9 cellular contexts compared by ENCODE assay signal in genomic region chr2:239298126-239298804, GRCh38.
A peak's percentile ranks its signal among the peaks of the same experiment; 100 is the strongest.
DNase-seq lines count a peak whose midpoint lies in the region; ATAC-seq and TF ChIP-seq lines count a peak whose summit lies in the region.
"Had no signal": no experiment of that assay in that cellular context is flagged by ENCODE, and none has a peak within 500 bp of the region (broad histone marks: within the 10 kb centered on the region; RNA-seq: fewer than 3 reads in every experiment).

No MANE protein-coding gene starts in this region.

- peak overlapping the region; percentile 12 for H3K27ac Mint-ChIP-seq in endodermal cell

- no peaks in the 10 kb centered on the region for H3K36me3 ChIP-seq in DOHH2 (ENCODE audit: control insufficient read depth, low read length)
- no peaks in the 10 kb centered on the region for H3K36me3 ChIP-seq in endodermal cell (ENCODE audit: control insufficient read depth, insufficient read depth, low read length)
- H3K36me3 ChIP-seq in Karpas-422 (ENCODE audit: insufficient read depth, low read length), result no peaks in the 10 kb centered on the region

- no peak for TF ChIP-seq CTCF in DOHH2 (IDR thresholded peaks at IDR 0.05; ENCODE audit: low read depth, low read length, poor library complexity, severe bottlenecking)
- no peak for TF ChIP-seq CTCF in endodermal cell (conservative IDR thresholded peaks at IDR 0.05)

- no peaks in the 10 kb centered on the region for H3K79me2 ChIP-seq in DOHH2 (ENCODE audit: control insufficient read depth, low read length)
- H3K79me2 ChIP-seq in Karpas-422 (ENCODE audit: low read length), result no peaks in the 10 kb centered on the region

- DNase-seq in activated CD4-positive, alpha-beta T cell treated with anti-CD3 and anti-CD28 coated beads for 48 hours, result peak; percentile 82
- DNase-seq in endodermal cell (peak; percentile 26), caudate nucleus (lab: John Stamatoyannopoulos, UW) (no peak), Karpas-422 (no peak), EL (no peak)
- DNase-seq in stimulated activated CD4-positive, alpha-beta T cell treated with anti-CD3 and anti-CD28 coated beads, Interleukin-4, amount 100 ng/mL, for 24 hours, result peak; percentile 77
- DNase-seq: NCI-H524 treated with DMSO at 0.1 percent for 48 hours had no signal

- no peak for ATAC-seq in GM21825 (IDR thresholded peaks at IDR 0.05; ENCODE audit: unreplicated experiment)

- H4K20me1 ChIP-seq in DOHH2 (ENCODE audit: control insufficient read depth, insufficient read depth, low read depth, low read length) (peaks cover 38% of the 10 kb centered on the region), Karpas-422 (ENCODE audit: insufficient read depth, low read depth, low read length) (peaks cover 57% of the 10 kb centered on the region)

- no peaks in the 10 kb centered on the region for H3K9me3 Mint-ChIP-seq in endodermal cell

- no peak overlapping the region for H2AFZ ChIP-seq in Karpas-422 (ENCODE audit: low read length)

- no peak overlapping the region for H3K4me3 Mint-ChIP-seq in endodermal cell

- 0 out of 2 replicates have a peak, but pooled peaks cover 9% of the 10 kb centered on the region for H3K27me3 ChIP-seq in DOHH2 (ENCODE audit: control insufficient read depth, low read length)
- H3K27me3 ChIP-seq in endodermal cell (ENCODE audit: control insufficient read depth, insufficient read depth, low read length, poor library complexity, severe bottlenecking), result no peaks in the 10 kb centered on the region
- H3K27me3 ChIP-seq in Karpas-422 (ENCODE audit: low read length), result no peaks in the 10 kb centered on the region

- WGBS in endodermal cell (ENCODE audit: insufficient coverage in 1 of 2, insufficient read length in 1 of 2), 2 experiments, result 90 to 93% methylated on average over 12 to 14 of the region's 14 CpGs

- H3K9ac ChIP-seq in endodermal cell (ENCODE audit: extremely low read depth, low read length, poor library complexity, severe bottlenecking) (no peak overlapping the region), Karpas-422 (ENCODE audit: low read length) (no peak overlapping the region)

- H3K4me3 ChIP-seq in DOHH2 (ENCODE audit: low read length), result no peak overlapping the region
- no peak overlapping the region for H3K4me3 ChIP-seq in endodermal cell (ENCODE audit: low read length)
- no peak overlapping the region for H3K4me3 ChIP-seq in Karpas-422 (ENCODE audit: low read length)

- no peak overlapping the region for H3K27ac ChIP-seq in DOHH2 (ENCODE audit: low read depth, low read length)
- H3K27ac ChIP-seq in endodermal cell (ENCODE audit: low read depth, low read length), result no peak overlapping the region
- no peak overlapping the region for H3K27ac ChIP-seq in caudate nucleus (ENCODE audit: low read depth, low read length)
- H3K27ac ChIP-seq in Karpas-422 (ENCODE audit: low read length), result no peak overlapping the region

- no peaks in the 10 kb centered on the region for H3K27me3 Mint-ChIP-seq in endodermal cell (ENCODE audit: insufficient read depth)

- H3K9me3 ChIP-seq in DOHH2 (ENCODE audit: control insufficient read depth, insufficient read depth, low read length), result no peaks in the 10 kb centered on the region
- H3K9me3 ChIP-seq in endodermal cell (ENCODE audit: control insufficient read depth, low read length), result no peaks in the 10 kb centered on the region
- no peaks in the 10 kb centered on the region for H3K9me3 ChIP-seq in Karpas-422 (ENCODE audit: low read length)

- peaks cover 27% of the 10 kb centered on the region for H3K4me1 Mint-ChIP-seq in endodermal cell

- no peaks in the 10 kb centered on the region for H3F3A ChIP-seq in DOHH2 (ENCODE audit: control insufficient read depth, insufficient read depth)

- no peaks in the 10 kb centered on the region for H3K9me2 ChIP-seq in DOHH2 (replicated peaks; ENCODE audit: control insufficient read depth, low read length)
- H3K9me2 ChIP-seq in Karpas-422 (replicated peaks; ENCODE audit: insufficient read depth, low read length), result no peaks in the 10 kb centered on the region

- no peaks in the 10 kb centered on the region for H3K36me3 Mint-ChIP-seq in endodermal cell (ENCODE audit: low read depth)

- H3K4me2 ChIP-seq in DOHH2 (ENCODE audit: low read length), result peak overlapping the region; percentile 39
- H3K4me2 ChIP-seq in Karpas-422 (ENCODE audit: low read depth, low read length, poor library complexity, severe bottlenecking), result no peak overlapping the region

- peaks cover 11% of the 10 kb centered on the region for H3K4me1 ChIP-seq in DOHH2 (ENCODE audit: control insufficient read depth, low read length)
- H3K4me1 ChIP-seq in endodermal cell (ENCODE audit: control insufficient read depth, insufficient read depth, low read length), result peaks cover 11% of the 10 kb centered on the region
- no peaks in the 10 kb centered on the region for H3K4me1 ChIP-seq in Karpas-422 (ENCODE audit: low read length)

Comparison
In these comparisons a context has a peak if more than half of its experiments do, and no peak if none do; other contexts are left out.
1. DNase-seq: peak in activated CD4-positive, alpha-beta T cell treated with anti-CD3 and anti-CD28 coated beads for 48 hours (single experiment), endodermal cell (single experiment) and stimulated activated CD4-positive, alpha-beta T cell treated with anti-CD3 and anti-CD28 coated beads, Interleukin-4, amount 100 ng/mL, for 24 hours (single experiment); none in caudate nucleus (0 of 61), Karpas-422 (single experiment) and EL (single experiment).